Comparison of ENCODE assay signal across 9 cellular contexts in genomic region chr2:54454922-54455583, GRCh38. TPM values are rescaled to one million over a fixed set of nuclear protein-coding genes. Genes with fewer than 3 reads are reported as not detected.
DNase-seq lines count a peak whose midpoint lies in the region; ATAC-seq and TF ChIP-seq lines count a peak whose summit lies in the region.
"Had no signal": no experiment of that assay in that cellular context is flagged by ENCODE, and none has a peak within 500 bp of the region (broad histone marks: within the 10 kb centered on the region; RNA-seq: fewer than 3 reads in every experiment).

No MANE protein-coding gene starts in this region.

- peaks cover 36 to 55% of the 10 kb centered on the region in 2 donors for H3K27me3 Mint-ChIP-seq in CD8-positive, alpha-beta memory T cell

- H3K27ac Mint-ChIP-seq in CD8-positive, alpha-beta memory T cell: no peak overlapping the region

- no peak for DNase-seq in CD8-positive, alpha-beta memory T cell
- no peak for DNase-seq in NT2/D1 (ENCODE audit: low read depth, low spot score)
- peak in 7 of 10 donors; percentile 19 to 58 (median 40) for DNase-seq in dorsolateral prefrontal cortex
- DNase-seq in ureter (ENCODE audit: low spot score): no peak
- DNase-seq in GF-D8 (lab: John Stamatoyannopoulos, UW): no peak
- no peak for DNase-seq in stimulated activated CD4-positive, alpha-beta T cell treated with anti-CD3 and anti-CD28 coated beads, Interleukin-15, amount 100 ng/mL, for 24 hours

- peaks cover 0 to 2% (median 0%) of the 10 kb centered on the region in 3 donors for H3K36me3 Mint-ChIP-seq in CD8-positive, alpha-beta memory T cell

- peak in 4 of 56 donors; percentile 10 to 35 (median 16) for TF ChIP-seq CTCF in dorsolateral prefrontal cortex (IDR thresholded peaks at IDR 0.05 in 54 of 56, conservative IDR thresholded peaks at IDR 0.05 in 2 of 56; ENCODE audit: low read depth in 1 of 56, partially characterized antibody in 56 of 56)

- no peaks in the 10 kb centered on the region for H3K9me3 ChIP-seq in CD8-positive, alpha-beta memory T cell (ENCODE audit: low read length)
- H3K9me3 ChIP-seq in NT2/D1 (ENCODE audit: insufficient read depth, low read length) (no peaks in the 10 kb centered on the region), mucosa of rectum (ENCODE audit: control insufficient read depth in 2 of 2, low read length in 2 of 2) (no peaks in the 10 kb centered on the region)

- no peak overlapping the region for H3K27ac ChIP-seq in CD8-positive, alpha-beta memory T cell (ENCODE audit: low read depth, low read length)
- H3K27ac ChIP-seq in dorsolateral prefrontal cortex (peak overlapping the region; percentile 94 to 100 (median 99)), mucosa of rectum (ENCODE audit: low read depth in 2 of 2, low read length in 2 of 2) (peak overlapping the region; percentile 61 to 65)
- H3K27ac ChIP-seq: HL-60 had no signal

- POLR2A ChIA-PET in CD8-positive, alpha-beta memory T cell (lab: Charles Lee): no interaction called here

- H3K36me3 ChIP-seq in CD8-positive, alpha-beta memory T cell (ENCODE audit: insufficient read depth, low read length): no peaks in the 10 kb centered on the region
- no peaks in the 10 kb centered on the region for H3K36me3 ChIP-seq in NT2/D1 (ENCODE audit: insufficient read depth, insufficient read length, low read length)
- no peaks in the 10 kb centered on the region for H3K36me3 ChIP-seq in mucosa of rectum (ENCODE audit: control insufficient read depth in 2 of 2, insufficient read depth in 2 of 2, low read length in 2 of 2)

- H3K4me1 ChIP-seq in CD8-positive, alpha-beta memory T cell (ENCODE audit: insufficient read depth, low read length): peaks cover 7% of the 10 kb centered on the region
- H3K4me1 ChIP-seq in NT2/D1 (ENCODE audit: insufficient read depth, insufficient read length): no peaks in the 10 kb centered on the region
- H3K4me1 ChIP-seq in mucosa of rectum (ENCODE audit: control insufficient read depth in 2 of 2, insufficient read depth in 2 of 2, low read length in 2 of 2): peaks cover 8 to 9% of the 10 kb centered on the region in 2 donors

- CTCF ChIA-PET in CD8-positive, alpha-beta memory T cell (lab: Charles Lee): no interaction called here

- H3K4me3 ChIP-seq in CD8-positive, alpha-beta memory T cell (ENCODE audit: low read length): no peak overlapping the region
- H3K4me3 ChIP-seq in NT2/D1 (ENCODE audit: insufficient read length, low read depth): peak overlapping the region; percentile 63
- peak overlapping the region; percentile 58 to 97 (median 82) for H3K4me3 ChIP-seq in dorsolateral prefrontal cortex
- peak overlapping the region; percentile 65 to 70 for H3K4me3 ChIP-seq in mucosa of rectum (ENCODE audit: low read length in 2 of 2)

- peak overlapping the region; percentile 49 to 86 (median 79) for H3K4me3 Mint-ChIP-seq in CD8-positive, alpha-beta memory T cell

- peak overlapping the region; percentile 74 for H3K9ac ChIP-seq in NT2/D1 (ENCODE audit: insufficient read length, low read depth)
- peak overlapping the region; percentile 20 to 70 for H3K9ac ChIP-seq in mucosa of rectum (ENCODE audit: low read depth in 1 of 2, low read length in 2 of 2)

- ATAC-seq in GM19395 (IDR thresholded peaks at IDR 0.05; ENCODE audit: unreplicated experiment): no peak

- no peaks in the 10 kb centered on the region for H3K9me3 Mint-ChIP-seq in CD8-positive, alpha-beta memory T cell

- peaks cover 25% of the 10 kb centered on the region for H3K27me3 ChIP-seq in CD8-positive, alpha-beta memory T cell (ENCODE audit: insufficient read depth, low read length, poor library complexity, severe bottlenecking)
- H3K27me3 ChIP-seq in NT2/D1 (ENCODE audit: insufficient read depth, insufficient read length) (peaks cover 14% of the 10 kb centered on the region), dorsolateral prefrontal cortex (no peaks in the 10 kb centered on the region), mucosa of rectum (ENCODE audit: control insufficient read depth in 2 of 2, insufficient read depth in 2 of 2, low read length in 2 of 2) (peaks cover 14 to 34% of the 10 kb centered on the region in 2 donors)

- H3K4me1 Mint-ChIP-seq in CD8-positive, alpha-beta memory T cell: peaks cover 16 to 27% (median 27%) of the 10 kb centered on the region in 3 donors

- intact Hi-C loops in dorsolateral prefrontal cortex (cut with DNase I): loop anchor here (5.0 to 10.0 kb wide), 6 partner anchors 42 to 338 kb away; partner anchors contain the start of gene ACYP2 (in 1 of the 2)

RNA-seq across cellular contexts. Expression of gene SPTBN1, which starts 1.1 kb away (rescaled TPM):
- total RNA-seq in CD8-positive, alpha-beta memory T cell: 10 to 100 TPM; 38.4 to 38.5 TPM
- 49.2 TPM for polyA plus RNA-seq in CD8-positive, alpha-beta memory T cell
- total RNA-seq in dorsolateral prefrontal cortex (100 to 1,000 TPM; 567 to 884 (median 665) TPM), ureter (380 TPM)

Comparison
In these comparisons a context has a peak if more than half of its experiments do, and no peak if none do; other contexts are left out.
1. DNase-seq: peak in dorsolateral prefrontal cortex (7 of 10); none in CD8-positive, alpha-beta memory T cell (0 of 5), NT2/D1 (single experiment), ureter (single experiment), GF-D8 (single experiment) and stimulated activated CD4-positive, alpha-beta T cell treated with anti-CD3 and anti-CD28 coated beads, Interleukin-15, amount 100 ng/mL, for 24 hours (single experiment).